Comparison of ENCODE assay signal across 8 cellular contexts in genomic region chr5:79255786-79256557, GRCh38. TPM values are rescaled to one million over a fixed set of nuclear protein-coding genes. Genes with fewer than 3 reads are reported as not detected.
A peak's percentile ranks its signal among the peaks of the same experiment; 100 is the strongest.
DNase-seq lines count a peak whose midpoint lies in the region; ATAC-seq and TF ChIP-seq lines count a peak whose summit lies in the region.

No MANE protein-coding gene starts in this region.

- H3K4me3 ChIP-seq in MM.1S (ENCODE audit: low read length) (no peak overlapping the region), epithelial cell of proximal tubule (ENCODE audit: low read depth, low read length) (no peak overlapping the region), retinal pigment epithelial cell (ENCODE audit: low read length) (no peak overlapping the region), gastroesophageal sphincter (no peak overlapping the region)

- no peak overlapping the region for H3K27ac ChIP-seq in MM.1S (ENCODE audit: low read length)
- no peak overlapping the region for H3K27ac ChIP-seq in gastroesophageal sphincter

- peak; percentile 3 for DNase-seq in NK-92 treated with Interleukin-12 subunit alpha and Interleukin-12 subunit beta, amount 100 ng/mL, for 24 hours (lab: John Stamatoyannopoulos, UW)
- no peak for DNase-seq in NK-92 (lab: John Stamatoyannopoulos, UW; ENCODE audit: unreplicated experiment)
- DNase-seq in MM.1S = no peak
- DNase-seq in epithelial cell of proximal tubule (ENCODE audit: low read depth) = no peak
- no peak for DNase-seq in retinal pigment epithelial cell (ENCODE audit: low read depth)
- DNase-seq in NCI-H510A (lab: John Stamatoyannopoulos, UW) = no peak

- peaks cover 71% of the 10 kb centered on the region for H3K79me2 ChIP-seq in MM.1S (ENCODE audit: low read length)

- TF ChIP-seq POLR2A in gastroesophageal sphincter (IDR thresholded peaks at IDR 0.05) = no peak

- TF ChIP-seq CTCF in MM.1S (IDR thresholded peaks at IDR 0.05; ENCODE audit: low read length) (peak; percentile 55), epithelial cell of proximal tubule (conservative IDR thresholded peaks at IDR 0.05; ENCODE audit: low read depth, low read length) (peak; percentile 84), retinal pigment epithelial cell (conservative IDR thresholded peaks at IDR 0.05; ENCODE audit: low read depth, low read length) (peak; percentile 80), gastroesophageal sphincter (IDR thresholded peaks at IDR 0.05) (peak in 1 of 4 experiments; percentile 27)

- peaks cover 14% of the 10 kb centered on the region; the same call in 1 of the 2 replicates for H3K4me1 ChIP-seq in MM.1S (ENCODE audit: low read length)
- peaks cover 0 to 48% (median 0%) of the 10 kb centered on the region in 3 donors for H3K4me1 ChIP-seq in gastroesophageal sphincter

- H4K20me1 ChIP-seq in MM.1S (ENCODE audit: insufficient read depth, low read length) = no peaks in the 10 kb centered on the region

- peak; percentile 61 for ATAC-seq in GM21381 (IDR thresholded peaks at IDR 0.05; ENCODE audit: unreplicated experiment)
- no peak for ATAC-seq in gastroesophageal sphincter

- no peaks in the 10 kb centered on the region for H3K9me3 ChIP-seq in MM.1S (replicated peaks; ENCODE audit: insufficient read depth, low read length)
- H3K9me3 ChIP-seq in gastroesophageal sphincter = no peaks in the 10 kb centered on the region

- H3K36me3 ChIP-seq in MM.1S (replicated peaks; ENCODE audit: insufficient read depth, low read length) (no peaks in the 10 kb centered on the region), gastroesophageal sphincter (no peaks in the 10 kb centered on the region)

- WGBS in gastroesophageal sphincter (ENCODE audit: low coverage in 1 of 2), 2 donors = 93 to 100% methylated on average over 1 to 3 of the region's 5 CpGs

- H3K27me3 ChIP-seq in MM.1S (replicated peaks; ENCODE audit: insufficient read depth, low read length) = no peaks in the 10 kb centered on the region
- no peaks in the 10 kb centered on the region for H3K27me3 ChIP-seq in gastroesophageal sphincter

- no peaks in the 10 kb centered on the region for H3K9me2 ChIP-seq in MM.1S (replicated peaks; ENCODE audit: insufficient read depth, low read length)

- no peak for TF ChIP-seq EP300 in gastroesophageal sphincter (IDR thresholded peaks at IDR 0.05)

- H2AFZ ChIP-seq in MM.1S (ENCODE audit: low read length) = no peak overlapping the region

- H3F3A ChIP-seq in MM.1S (ENCODE audit: insufficient read depth, low read length) = no peaks in the 10 kb centered on the region

- H3K9ac ChIP-seq in MM.1S (ENCODE audit: low read length) = no peak overlapping the region

- no peak overlapping the region for H3K4me2 ChIP-seq in MM.1S (ENCODE audit: low read depth, low read length)

RNA-seq across cellular contexts. Expression of gene JMY, which starts 20.0 kb away (rescaled TPM):
- total RNA-seq in epithelial cell of proximal tubule (2.8 and 5.7 TPM in 2 replicates), gastroesophageal sphincter (10 to 100 TPM; 33.1 to 54.2 (median 46.5) TPM)
